In genomic region chr2:111042772-111043771, GRCh38 we compare ENCODE assay signal across 12 cellular contexts.
DNase-seq lines count a peak whose midpoint lies in the region; ATAC-seq lines count a peak whose summit lies in the region.
"Had no signal": no experiment of that assay in that cellular context is flagged by ENCODE, and none has a peak within 500 bp of the region (broad histone marks: within the 10 kb centered on the region; RNA-seq: fewer than 3 reads in every experiment).

No MANE protein-coding gene starts in this region.

- CTCF ChIA-PET in activated CD4-positive, alpha-beta T cell treated with anti-CD3 and anti-CD28 coated beads, Interleukin-2, amount 10 ng/mL, durations not matched to agents 7 days and 5 days (lab: Charles Lee) = interaction anchor here (1.5 to 2.0 kb wide), 2 partner anchors 14 to 17 kb away, joined by 3 to 9 read pairs; no protein-coding TSS in a partner anchor
- CTCF ChIA-PET in T-cell (lab: Charles Lee) = no interaction called here

- H3K4me3 Mint-ChIP-seq in activated CD4-positive, alpha-beta T cell treated with anti-CD3 and anti-CD28 coated beads, Interleukin-2, amount 10 ng/mL, durations not matched to agents 7 days and 5 days = no peak overlapping the region
- H3K4me3 Mint-ChIP-seq in T-cell = peak overlapping the region in 1 of 3 donors; percentile 26

- peaks cover 1% of the 10 kb centered on the region for H3K4me1 Mint-ChIP-seq in activated CD4-positive, alpha-beta T cell treated with anti-CD3 and anti-CD28 coated beads, Interleukin-2, amount 10 ng/mL, durations not matched to agents 7 days and 5 days
- H3K4me1 Mint-ChIP-seq in T-cell = peaks cover 10 to 17% (median 11%) of the 10 kb centered on the region in 3 donors

- peak; percentile 43 for DNase-seq in activated CD4-positive, alpha-beta T cell treated with anti-CD3 and anti-CD28 coated beads for 48 hours
- no peak for DNase-seq in activated CD4-positive, alpha-beta T cell treated with anti-CD3 and anti-CD28 coated beads, Interleukin-2, amount 10 ng/mL, durations not matched to agents 7 days and 5 days
- DNase-seq in T-cell (no peak), epidermal melanocyte (ENCODE audit: insufficient read length, low spot score) (no peak), NCI-H1930 (lab: John Stamatoyannopoulos, UW) (no peak)
- peak; percentile 25 to 47 for DNase-seq in stimulated activated CD4-positive, alpha-beta T cell treated with anti-CD3 and anti-CD28 coated beads, Interleukin-2, amount 100 ng/mL, for 24 hours
- DNase-seq: cerebellar nuclear complex, foreskin melanocyte, left ventricle myocardium inferior had no signal

- no peak overlapping the region for H3K27ac Mint-ChIP-seq in activated CD4-positive, alpha-beta T cell treated with anti-CD3 and anti-CD28 coated beads, Interleukin-2, amount 10 ng/mL, durations not matched to agents 7 days and 5 days
- no peak overlapping the region for H3K27ac Mint-ChIP-seq in T-cell

- peaks cover 11% of the 10 kb centered on the region for H3K9me3 Mint-ChIP-seq in activated CD4-positive, alpha-beta T cell treated with anti-CD3 and anti-CD28 coated beads, Interleukin-2, amount 10 ng/mL, durations not matched to agents 7 days and 5 days
- H3K9me3 Mint-ChIP-seq in T-cell = no peaks in the 10 kb centered on the region

- no peaks in the 10 kb centered on the region for H3K36me3 Mint-ChIP-seq in activated CD4-positive, alpha-beta T cell treated with anti-CD3 and anti-CD28 coated beads, Interleukin-2, amount 10 ng/mL, durations not matched to agents 7 days and 5 days (ENCODE audit: low read depth)
- H3K36me3 Mint-ChIP-seq in T-cell = no peaks in the 10 kb centered on the region

- POLR2A ChIA-PET in activated CD4-positive, alpha-beta T cell treated with anti-CD3 and anti-CD28 coated beads, Interleukin-2, amount 10 ng/mL, durations not matched to agents 7 days and 5 days (lab: Charles Lee) = no interaction called here
- POLR2A ChIA-PET in T-cell (lab: Charles Lee) = no interaction called here

- H3K27me3 Mint-ChIP-seq in activated CD4-positive, alpha-beta T cell treated with anti-CD3 and anti-CD28 coated beads, Interleukin-2, amount 10 ng/mL, durations not matched to agents 7 days and 5 days = peaks cover 18% of the 10 kb centered on the region
- H3K27me3 Mint-ChIP-seq in T-cell = peaks cover 0 to 15% of the 10 kb centered on the region in 2 donors

- ATAC-seq in GM21717 (IDR thresholded peaks at IDR 0.05; ENCODE audit: unreplicated experiment) (peak; percentile 54), T-cell (replicated peaks in 1 of 4) (peak in 3 of 4 experiments; percentile 10 to 61 (median 27)), HG03460 (IDR thresholded peaks at IDR 0.05; ENCODE audit: unreplicated experiment) (no peak)
- ATAC-seq: A549 had no signal

Comparison
In these comparisons a context has a peak if more than half of its experiments do, and no peak if none do; other contexts are left out.
1. DNase-seq: peak in activated CD4-positive, alpha-beta T cell treated with anti-CD3 and anti-CD28 coated beads for 48 hours (single experiment) and stimulated activated CD4-positive, alpha-beta T cell treated with anti-CD3 and anti-CD28 coated beads, Interleukin-2, amount 100 ng/mL, for 24 hours (2 of 2); none in activated CD4-positive, alpha-beta T cell treated with anti-CD3 and anti-CD28 coated beads, Interleukin-2, amount 10 ng/mL, durations not matched to agents 7 days and 5 days (single experiment), T-cell (0 of 34), epidermal melanocyte (single experiment) and NCI-H1930 (0 of 2).